In genomic region chr1:54987830-54988705, GRCh38 we compare ENCODE assay signal across 1 cellular context.
TF ChIP-seq lines count a peak whose summit lies in the region.

No MANE protein-coding gene starts in this region.

TF ChIP-seq in GM23338, 12 proteins besides CTCF, POLR2A, EP300 and RAD21 (continued from another document):
- TF ChIP-seq ZNF462 (CRISPR knock-in tag; IDR thresholded peaks at IDR 0.05) (no peak), ETS1 (IDR thresholded peaks at IDR 0.05) (no peak)
